Comparison of ENCODE assay signal across 39 cellular contexts in the genomic region with DNA sequence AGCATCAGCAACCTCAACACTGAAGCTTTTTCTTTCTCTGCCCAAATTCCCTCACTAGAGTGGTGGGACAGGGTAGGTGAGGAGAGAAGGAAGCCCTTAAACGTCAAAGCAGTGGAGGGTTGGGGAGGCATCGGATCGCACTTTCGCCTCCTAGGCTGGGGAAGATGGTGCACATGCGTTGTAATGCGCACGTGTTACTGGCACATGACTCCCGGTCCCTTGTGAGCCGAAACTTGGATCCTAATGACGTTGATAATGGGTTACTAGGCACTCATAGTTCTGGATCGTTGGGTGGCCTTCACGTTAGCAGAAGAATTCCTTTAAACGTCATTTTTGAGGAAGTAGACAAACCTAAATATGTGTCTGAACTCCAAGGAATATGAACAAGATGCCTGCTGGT. TPM values are rescaled to one million over a fixed set of nuclear protein-coding genes. Genes with fewer than 3 reads are reported as not detected.
"Had no signal": no experiment of that assay in that cellular context is flagged by ENCODE, and none has a peak within 500 bp of the region (broad histone marks: within the 10 kb centered on the region; RNA-seq: fewer than 3 reads in every experiment).

A gene with protein sequence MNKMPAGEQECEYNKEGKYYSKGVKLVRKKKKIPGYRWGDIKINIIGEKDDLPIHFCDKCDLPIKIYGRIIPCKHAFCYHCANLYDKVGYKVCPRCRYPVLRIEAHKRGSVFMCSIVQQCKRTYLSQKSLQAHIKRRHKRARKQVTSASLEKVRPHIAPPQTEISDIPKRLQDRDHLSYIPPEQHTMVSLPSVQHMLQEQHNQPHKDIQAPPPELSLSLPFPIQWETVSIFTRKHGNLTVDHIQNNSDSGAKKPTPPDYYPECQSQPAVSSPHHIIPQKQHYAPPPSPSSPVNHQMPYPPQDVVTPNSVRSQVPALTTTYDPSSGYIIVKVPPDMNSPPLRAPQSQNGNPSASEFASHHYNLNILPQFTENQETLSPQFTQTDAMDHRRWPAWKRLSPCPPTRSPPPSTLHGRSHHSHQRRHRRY (plus strand): TSS at position 301 of the 400 bp plus-strand sequence. CDS start 79 bp downstream, at position 380.

- H3K9me3 ChIP-seq: MG63 had no signal

- H3K9ac ChIP-seq: KMS-11 had no signal

- DNase-seq: Karpas-422, Kasumi-1, KG1, MG63, MM.1S, MV-4-11, NCI-H1048, NCI-H1092, NCI-H1092 treated with DMSO at 0.1 percent for 48 hours, NCI-H1105, NCI-H1105 treated with DMSO at 0.1 percent for 48 hours, NCI-H1417, NCI-H1417 treated with DMSO at 0.1 percent for 48 hours, NCI-H1436, NCI-H1436 treated with DMSO at 0.1 percent for 48 hours, NCI-H146, NCI-H1694, NCI-H1694 treated with DMSO at 0.1 percent for 48 hours, NCI-H187, NCI-H187 treated with DMSO at 0.1 percent for 48 hours, NCI-H1930, NCI-H2029, NCI-H2029 treated with DMSO at 0.1 percent for 48 hours, NCI-H2081, NCI-H2081 treated with DMSO at 0.1 percent for 48 hours, NCI-H2107, NCI-H2171, NCI-H2171 treated with DMSO at 0.1 percent for 48 hours, NCI-H2227 treated with DMSO at 0.1 percent for 48 hours, NCI-H226, NCI-H345, NCI-H446, NCI-H446 treated with DMSO at 0.1 percent for 48 hours, NCI-H510A had no signal

- H3K27me3 ChIP-seq: MG63 had no signal

- H3K4me3 ChIP-seq: MG63 had no signal

- H3K27ac ChIP-seq: KMS-11 had no signal

- H3K36me3 ChIP-seq: MG63 had no signal

- H3K4me2 ChIP-seq: KMS-11 had no signal

RNA-seq across cellular contexts. Expression of the gene that starts here (rescaled TPM):
- total RNA-seq: LHCN-M2, M059J, MCF 10A, NCI-H460 had no signal
